ENCODE assay signal across 29 cellular contexts in genomic region chr10:66049335-66049734, GRCh38.
"Had no signal": no experiment of that assay in that cellular context is flagged by ENCODE, and none has a peak within 500 bp of the region (broad histone marks: within the 10 kb centered on the region; RNA-seq: fewer than 3 reads in every experiment).

No MANE protein-coding gene starts in this region.

- H3K9me3 ChIP-seq: testis, thyroid gland, uterus, vagina had no signal

- H3K27ac Mint-ChIP-seq: stimulated activated effector memory CD8-positive, alpha-beta T cell treated with anti-CD3 and anti-CD28 coated beads, Interleukin-12 subunit alpha, Interleukin-12 subunit beta, amount 100 ng/mL, for 72 hours; stimulated activated memory B cell treated with anti-CD40 and anti-IgM and Interleukin-4, amounts not matched to agents 10 μg/mL and 1 μg/mL and 100 μg/mL, for 72 hours; stimulated activated naive B cell treated with anti-CD40 and anti-IgM and Interleukin-4, amounts not matched to agents 10 μg/mL and 1 μg/mL and 100 μg/mL, for 72 hours; stimulated activated naive CD8-positive, alpha-beta T cell treated with anti-CD3 and anti-CD28 coated beads, Interleukin-15, Interleukin-2, amounts not matched to agents 100 ng/mL and 50 ng/mL, for 24 hours; type B pancreatic cell had no signal

- H3K4me3 ChIP-seq: stomach, suprapubic skin, testis, thoracic aorta, thyroid gland, tibial artery, tibial nerve, transverse colon, upper lobe of left lung, upper lobe of right lung, uterus, vagina had no signal

- H3K4me1 ChIP-seq: stomach, suprapubic skin, testis, thyroid gland, tibial artery, tibial nerve, transverse colon, upper lobe of left lung, upper lobe of right lung, uterus, vagina had no signal

- DNase-seq: stimulated activated CD4-positive, alpha-beta T cell treated with anti-CD3 and anti-CD28 coated beads, Interleukin-2, amount 100 ng/mL, for 48 hours; stimulated activated CD4-positive, alpha-beta T cell treated with anti-CD3 and anti-CD28 coated beads, Interleukin-4, amount 100 ng/mL, for 1 hour; stimulated activated CD4-positive, alpha-beta T cell treated with anti-CD3 and anti-CD28 coated beads, Interleukin-4, amount 100 ng/mL, for 24 hours; stimulated activated CD4-positive, alpha-beta T cell treated with anti-CD3 and anti-CD28 coated beads, Interleukin-4, amount 100 ng/mL, for 4 hours; stimulated activated CD8-positive, alpha-beta memory T cell treated with anti-CD3 and anti-CD28 coated beads, Interleukin-4, amount 100 ng/mL, for 48 hours; stimulated activated naive B cell treated with anti-CD40 and anti-IgM and Interleukin-4, amounts not matched to agents 10 μg/mL and 1 μg/mL and 100 μg/mL, for 72 hours; stimulated activated naive CD4-positive, alpha-beta T cell; stimulated activated naive CD4-positive, alpha-beta T cell treated with Interleukin-2 at 50 U/mL for 16 hours; stimulated activated naive CD8-positive, alpha-beta T cell treated with anti-CD3 and anti-CD28 coated beads, Interleukin-15, amount 100 ng/mL, for 72 hours; stimulated activated naive CD8-positive, alpha-beta T cell treated with anti-CD3 and anti-CD28 coated beads, Interleukin-15, Interleukin-2, amounts not matched to agents 100 U/mL and 50 U/mL, for 24 hours; stomach; substantia nigra; testis; thyroid gland; tibial artery; transverse colon; trophoblast cell; upper lobe of left lung; upper lobe of right lung; uterus had no signal

- ATAC-seq: stimulated activated effector memory CD8-positive, alpha-beta T cell treated with anti-CD3 and anti-CD28 coated beads, Interleukin-12 subunit alpha, Interleukin-12 subunit beta, amount 100 ng/mL, for 72 hours; stimulated activated memory B cell treated with anti-CD40 and anti-IgM and Interleukin-4, amounts not matched to agents 10 μg/mL and 1 μg/mL and 100 μg/mL, for 72 hours; stimulated activated naive B cell treated with anti-CD40 and anti-IgM and Interleukin-4, amounts not matched to agents 10 μg/mL and 1 μg/mL and 100 μg/mL, for 72 hours; stimulated activated naive CD8-positive, alpha-beta T cell treated with anti-CD3 and anti-CD28 coated beads, Interleukin-15, amount 100 ng/mL, for 72 hours; stimulated activated naive CD8-positive, alpha-beta T cell treated with anti-CD3 and anti-CD28 coated beads, Interleukin-15, Interleukin-2, amounts not matched to agents 100 U/mL and 50 U/mL, for 24 hours; upper lobe of right lung had no signal

- H3K4me3 Mint-ChIP-seq: stimulated activated effector memory CD8-positive, alpha-beta T cell treated with anti-CD3 and anti-CD28 coated beads, Interleukin-12 subunit alpha, Interleukin-12 subunit beta, amount 100 ng/mL, for 72 hours; stimulated activated memory B cell treated with anti-CD40 and anti-IgM and Interleukin-4, amounts not matched to agents 10 μg/mL and 1 μg/mL and 100 μg/mL, for 72 hours; stimulated activated naive B cell treated with anti-CD40 and anti-IgM and Interleukin-4, amounts not matched to agents 10 μg/mL and 1 μg/mL and 100 μg/mL, for 72 hours; stimulated activated naive CD8-positive, alpha-beta T cell treated with anti-CD3 and anti-CD28 coated beads, Interleukin-15, amount 100 ng/mL, for 72 hours; stimulated activated naive CD8-positive, alpha-beta T cell treated with anti-CD3 and anti-CD28 coated beads, Interleukin-15, Interleukin-2, amounts not matched to agents 100 ng/mL and 50 ng/mL, for 24 hours; type B pancreatic cell had no signal

- H3K27me3 ChIP-seq: stomach, suprapubic skin, testis, thyroid gland, tibial artery, tibial nerve, transverse colon, upper lobe of left lung, upper lobe of right lung, uterus, vagina had no signal

- H3K4me1 Mint-ChIP-seq: stimulated activated effector memory CD8-positive, alpha-beta T cell treated with anti-CD3 and anti-CD28 coated beads, Interleukin-12 subunit alpha, Interleukin-12 subunit beta, amount 100 ng/mL, for 72 hours; stimulated activated memory B cell treated with anti-CD40 and anti-IgM and Interleukin-4, amounts not matched to agents 10 μg/mL and 1 μg/mL and 100 μg/mL, for 72 hours; stimulated activated naive B cell treated with anti-CD40 and anti-IgM and Interleukin-4, amounts not matched to agents 10 μg/mL and 1 μg/mL and 100 μg/mL, for 72 hours; stimulated activated naive CD8-positive, alpha-beta T cell treated with anti-CD3 and anti-CD28 coated beads, Interleukin-15, amount 100 ng/mL, for 72 hours had no signal

- H3K27ac ChIP-seq: stomach, suprapubic skin, testis, thoracic aorta, thyroid gland, tibial artery, tibial nerve, transverse colon, upper lobe of left lung, upper lobe of right lung, uterus, vagina had no signal

- H3K36me3 Mint-ChIP-seq: stimulated activated effector memory CD8-positive, alpha-beta T cell treated with anti-CD3 and anti-CD28 coated beads, Interleukin-12 subunit alpha, Interleukin-12 subunit beta, amount 100 ng/mL, for 72 hours; stimulated activated memory B cell treated with anti-CD40 and anti-IgM and Interleukin-4, amounts not matched to agents 10 μg/mL and 1 μg/mL and 100 μg/mL, for 72 hours; stimulated activated naive B cell treated with anti-CD40 and anti-IgM and Interleukin-4, amounts not matched to agents 10 μg/mL and 1 μg/mL and 100 μg/mL, for 72 hours; type B pancreatic cell had no signal

- H3K27me3 Mint-ChIP-seq: stimulated activated memory B cell treated with anti-CD40 and anti-IgM and Interleukin-4, amounts not matched to agents 10 μg/mL and 1 μg/mL and 100 μg/mL, for 72 hours; stimulated activated naive B cell treated with anti-CD40 and anti-IgM and Interleukin-4, amounts not matched to agents 10 μg/mL and 1 μg/mL and 100 μg/mL, for 72 hours; stimulated activated naive CD8-positive, alpha-beta T cell treated with anti-CD3 and anti-CD28 coated beads, Interleukin-15, amount 100 ng/mL, for 72 hours; stimulated activated naive CD8-positive, alpha-beta T cell treated with anti-CD3 and anti-CD28 coated beads, Interleukin-15, Interleukin-2, amounts not matched to agents 100 ng/mL and 50 ng/mL, for 24 hours; type B pancreatic cell had no signal

- H3K36me3 ChIP-seq: stomach, suprapubic skin, thoracic aorta, thyroid gland, tibial artery, tibial nerve, transverse colon, upper lobe of left lung, upper lobe of right lung, uterus, vagina had no signal

- FAIRE-seq: urothelium cell line had no signal
